Comparison of ENCODE assay signal across 8 cellular contexts in genomic region chr1:52404116-52404974, GRCh38. TPM values are rescaled to one million over a fixed set of nuclear protein-coding genes. Genes with fewer than 3 reads are reported as not detected.
DNase-seq lines count a peak whose midpoint lies in the region; ATAC-seq, FAIRE-seq and TF ChIP-seq lines count a peak whose summit lies in the region.

Gene ORC1, minus strand, starts transcription at chr1:52404423. Its CDS starts 2,200 bp downstream, at chr1:52402223.
Gene PRPF38A, plus strand, starts transcription at chr1:52404602. Its CDS starts 148 bp downstream, at chr1:52404750.

- H3K27me3 ChIP-seq in RWPE2 (ENCODE audit: insufficient read depth, poor library complexity, severe bottlenecking) = no peaks in the 10 kb centered on the region

- peak within 1 kb of the TSS; percentile 97 for H3K27ac Mint-ChIP-seq in activated T-helper 2 cell treated with anti-CD3 and anti-CD28 coated beads, Interferon-gamma antibody, Interleukin-2, Interleukin-4, amounts not matched to agents 10 μg/mL and 5 μg/mL and 100 μg/mL, durations not matched to agents 14 hours and 24 hours and 36 hours
- peak within 1 kb of the TSS; percentile 92 to 97 for H3K27ac Mint-ChIP-seq in natural killer cell treated with Interleukin-12 subunit alpha and Interleukin-12 subunit beta and Interleukin-15 and Interleukin-18, amount 100 ng/mL, for 72 hours

- DNase-seq in H54 (ENCODE audit: insufficient read length, low spot score) = peak; percentile 69
- peak; percentile 97 for DNase-seq in LoVo (ENCODE audit: low spot score)
- peak; percentile 95 for DNase-seq in RWPE2 (ENCODE audit: low spot score)
- DNase-seq in activated T-helper 2 cell treated with anti-CD3 and anti-CD28 coated beads, Interferon-gamma antibody, Interleukin-2, Interleukin-4, amounts not matched to agents 10 μg/mL and 5 μg/mL and 100 μg/mL, durations not matched to agents 14 hours and 24 hours and 36 hours (ENCODE audit: low spot score) = peak; percentile 96
- DNase-seq in fibroblast of peridontal ligament (ENCODE audit: extremely low read depth) = peak; percentile 96
- peak; percentile 96 for DNase-seq in natural killer cell treated with Interleukin-12 subunit alpha and Interleukin-12 subunit beta and Interleukin-15 and Interleukin-18, amount 100 ng/mL, for 72 hours (ENCODE audit: low spot score)
- DNase-seq in stimulated activated naive CD8-positive, alpha-beta T cell treated with anti-CD3 and anti-CD28 coated beads, Interleukin-15, Interleukin-2, amounts not matched to agents 100 U/mL and 50 U/mL, for 24 hours = peak; percentile 99

- H3K9me3 ChIP-seq in ES-I3 (ENCODE audit: control insufficient read depth, insufficient read depth, low read length) (no peaks in the 10 kb centered on the region), RWPE2 (ENCODE audit: severe bottlenecking) (no peaks in the 10 kb centered on the region)

- TF ChIP-seq POLR2A in H54 (IDR thresholded peaks at IDR 0.05; ENCODE audit: low read depth, low read length) = peak; percentile 60

- peak within 1 kb of the TSS; percentile 98 for H3K9ac ChIP-seq in ES-I3 (ENCODE audit: low read depth, low read length)

- no peaks in the 10 kb centered on the region for H3K27me3 Mint-ChIP-seq in activated T-helper 2 cell treated with anti-CD3 and anti-CD28 coated beads, Interferon-gamma antibody, Interleukin-2, Interleukin-4, amounts not matched to agents 10 μg/mL and 5 μg/mL and 100 μg/mL, durations not matched to agents 14 hours and 24 hours and 36 hours (ENCODE audit: low read depth)
- H3K27me3 Mint-ChIP-seq in natural killer cell treated with Interleukin-12 subunit alpha and Interleukin-12 subunit beta and Interleukin-15 and Interleukin-18, amount 100 ng/mL, for 72 hours = no peaks in the 10 kb centered on the region

- peak within 1 kb of the TSS; percentile 98 for H3K4me3 Mint-ChIP-seq in activated T-helper 2 cell treated with anti-CD3 and anti-CD28 coated beads, Interferon-gamma antibody, Interleukin-2, Interleukin-4, amounts not matched to agents 10 μg/mL and 5 μg/mL and 100 μg/mL, durations not matched to agents 14 hours and 24 hours and 36 hours (ENCODE audit: low read depth)
- H3K4me3 Mint-ChIP-seq in natural killer cell treated with Interleukin-12 subunit alpha and Interleukin-12 subunit beta and Interleukin-15 and Interleukin-18, amount 100 ng/mL, for 72 hours = peak within 1 kb of the TSS; percentile 99

- H3K9me3 Mint-ChIP-seq in activated T-helper 2 cell treated with anti-CD3 and anti-CD28 coated beads, Interferon-gamma antibody, Interleukin-2, Interleukin-4, amounts not matched to agents 10 μg/mL and 5 μg/mL and 100 μg/mL, durations not matched to agents 14 hours and 24 hours and 36 hours = no peaks in the 10 kb centered on the region
- H3K9me3 Mint-ChIP-seq in natural killer cell treated with Interleukin-12 subunit alpha and Interleukin-12 subunit beta and Interleukin-15 and Interleukin-18, amount 100 ng/mL, for 72 hours = no peaks in the 10 kb centered on the region

- peaks cover 42% of the 10 kb centered on the region for H3K4me1 Mint-ChIP-seq in activated T-helper 2 cell treated with anti-CD3 and anti-CD28 coated beads, Interferon-gamma antibody, Interleukin-2, Interleukin-4, amounts not matched to agents 10 μg/mL and 5 μg/mL and 100 μg/mL, durations not matched to agents 14 hours and 24 hours and 36 hours (ENCODE audit: low read depth)
- H3K4me1 Mint-ChIP-seq in natural killer cell treated with Interleukin-12 subunit alpha and Interleukin-12 subunit beta and Interleukin-15 and Interleukin-18, amount 100 ng/mL, for 72 hours (ENCODE audit: low read depth in 2 of 2) = peaks cover 24 to 44% of the 10 kb centered on the region in 2 donors

- intact Hi-C loops in activated T-helper 2 cell treated with anti-CD3 and anti-CD28 coated beads, Interferon-gamma antibody, Interleukin-2, Interleukin-4, amounts not matched to agents 10 μg/mL and 5 μg/mL and 100 μg/mL, durations not matched to agents 14 hours and 24 hours and 36 hours (cut with micrococcal nuclease) = loop anchor here (1.0 to 10.0 kb wide), 7 partner anchors 20 to 526 kb away; partner anchors contain the start of genes BTF3L4, CC2D1B, NRDC and TXNDC12

- H3K4me3 ChIP-seq in RWPE2 (ENCODE audit: severe bottlenecking) = peak within 1 kb of the TSS; percentile 60

- peaks cover 3% of the 10 kb centered on the region; the same call in 1 of the 2 replicates for H3K4me1 ChIP-seq in ES-I3 (ENCODE audit: insufficient read depth, low read length)
- peaks cover 6% of the 10 kb centered on the region for H3K4me1 ChIP-seq in RWPE2 (ENCODE audit: insufficient read depth, poor library complexity, severe bottlenecking)

- H3K36me3 ChIP-seq in ES-I3 (ENCODE audit: insufficient read depth, low read length) (peaks cover 41% of the 10 kb centered on the region), RWPE2 (ENCODE audit: low read depth) (peaks cover 66% of the 10 kb centered on the region)

- peaks cover 73% of the 10 kb centered on the region for H3K36me3 Mint-ChIP-seq in activated T-helper 2 cell treated with anti-CD3 and anti-CD28 coated beads, Interferon-gamma antibody, Interleukin-2, Interleukin-4, amounts not matched to agents 10 μg/mL and 5 μg/mL and 100 μg/mL, durations not matched to agents 14 hours and 24 hours and 36 hours (ENCODE audit: low read depth)
- peaks cover 42% of the 10 kb centered on the region for H3K36me3 Mint-ChIP-seq in natural killer cell treated with Interleukin-12 subunit alpha and Interleukin-12 subunit beta and Interleukin-15 and Interleukin-18, amount 100 ng/mL, for 72 hours

- peak within 1 kb of the TSS; percentile 76 for H3K27ac ChIP-seq in RWPE2 (ENCODE audit: poor library complexity, severe bottlenecking)

- peak; percentile 94 for FAIRE-seq in H54 (lab: Jason Lieb, UNC)

- TF ChIP-seq CTCF in RWPE2 (IDR thresholded peaks at IDR 0.05; ENCODE audit: poor library complexity, severe bottlenecking) = peak; percentile 50

- peak; percentile 87 for ATAC-seq in RWPE2 (ENCODE audit: low read depth)
- ATAC-seq in natural killer cell treated with Interleukin-12 subunit alpha and Interleukin-12 subunit beta and Interleukin-15 and Interleukin-18, amount 100 ng/mL, for 72 hours = peak; percentile 98 to 99
- ATAC-seq in stimulated activated naive CD8-positive, alpha-beta T cell treated with anti-CD3 and anti-CD28 coated beads, Interleukin-15, Interleukin-2, amounts not matched to agents 100 U/mL and 50 U/mL, for 24 hours = peak; percentile 94

RNA-seq across cellular contexts. Expression of gene ORC1, which starts in this region (rescaled TPM):
- total RNA-seq in activated T-helper 2 cell treated with anti-CD3 and anti-CD28 coated beads, Interferon-gamma antibody, Interleukin-2, Interleukin-4, amounts not matched to agents 10 μg/mL and 5 μg/mL and 100 μg/mL, durations not matched to agents 14 hours and 24 hours and 36 hours = 36.2 and 38.9 TPM in 2 replicates
- total RNA-seq in natural killer cell treated with Interleukin-12 subunit alpha and Interleukin-12 subunit beta and Interleukin-15 and Interleukin-18, amount 100 ng/mL, for 72 hours = 10 to 100 TPM; 20.7 to 56.4 TPM

RNA-seq across cellular contexts. Expression of gene PRPF38A, which starts in this region (rescaled TPM):
- 96.6 and 98.1 TPM in 2 replicates for total RNA-seq in activated T-helper 2 cell treated with anti-CD3 and anti-CD28 coated beads, Interferon-gamma antibody, Interleukin-2, Interleukin-4, amounts not matched to agents 10 μg/mL and 5 μg/mL and 100 μg/mL, durations not matched to agents 14 hours and 24 hours and 36 hours
- 100 to 1,000 TPM in 1 of 2 donors, 10 to 100 TPM in 1; 94.7 to 105 TPM for total RNA-seq in natural killer cell treated with Interleukin-12 subunit alpha and Interleukin-12 subunit beta and Interleukin-15 and Interleukin-18, amount 100 ng/mL, for 72 hours

Comparison
In these comparisons a context has a peak if more than half of its experiments do, and no peak if none do; other contexts are left out.
1. Peak in every context shown above with its lines: DNase-seq, ATAC-seq, H3K4me3 ChIP-seq and H3K27ac ChIP-seq.